ENCODE assay signal across 12 cellular contexts in the genomic region with DNA sequence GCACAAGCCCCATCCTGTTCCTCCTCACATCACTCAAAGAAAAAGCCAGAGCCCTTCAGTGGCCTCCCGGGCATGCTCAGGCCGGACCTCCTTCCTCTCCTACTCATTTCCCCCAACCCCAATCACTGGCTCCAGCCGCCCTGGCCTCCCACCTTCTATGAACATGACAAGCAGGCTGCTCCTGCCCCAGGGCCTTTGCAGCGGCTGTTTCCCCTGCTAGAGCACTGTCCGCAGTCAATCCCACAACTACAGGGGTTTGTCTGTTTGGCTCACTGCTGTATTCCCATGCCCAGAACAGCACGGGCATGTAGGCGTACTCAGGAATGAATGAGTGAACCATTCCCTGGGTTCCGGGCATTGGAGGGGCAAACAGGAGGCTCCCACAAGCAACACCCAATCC.
"Had no signal": no experiment of that assay in that cellular context is flagged by ENCODE, and none has a peak within 500 bp of the region (broad histone marks: within the 10 kb centered on the region; RNA-seq: fewer than 3 reads in every experiment).

No MANE protein-coding gene starts in this region.

- H3K4me3 Mint-ChIP-seq: activated CD8-positive, alpha-beta T cell treated with anti-CD3 and anti-CD28 coated beads for 36 hours; activated naive CD4-positive, alpha-beta T cell treated with anti-CD3 and anti-CD28 coated beads, Interleukin-2, amount 10 ng/mL, durations not matched to agents 7 days and 5 days; natural killer cell treated with Interleukin-12 subunit alpha and Interleukin-12 subunit beta and Interleukin-15 and Interleukin-18, amount 100 ng/mL, for 72 hours; stimulated activated memory B cell treated with anti-CD40 and anti-IgM and Interleukin-4, amounts not matched to agents 10 μg/mL and 1 μg/mL and 100 μg/mL, for 72 hours had no signal

- H3K4me1 Mint-ChIP-seq: activated naive CD4-positive, alpha-beta T cell treated with anti-CD3 and anti-CD28 coated beads, Interleukin-2, amount 10 ng/mL, durations not matched to agents 7 days and 5 days; stimulated activated memory B cell treated with anti-CD40 and anti-IgM and Interleukin-4, amounts not matched to agents 10 μg/mL and 1 μg/mL and 100 μg/mL, for 72 hours had no signal

- H3K36me3 Mint-ChIP-seq: activated naive CD4-positive, alpha-beta T cell treated with anti-CD3 and anti-CD28 coated beads, Interleukin-2, amount 10 ng/mL, durations not matched to agents 7 days and 5 days; natural killer cell treated with Interleukin-12 subunit alpha and Interleukin-12 subunit beta and Interleukin-15 and Interleukin-18, amount 100 ng/mL, for 72 hours; stimulated activated memory B cell treated with anti-CD40 and anti-IgM and Interleukin-4, amounts not matched to agents 10 μg/mL and 1 μg/mL and 100 μg/mL, for 72 hours had no signal

- H3K4me1 ChIP-seq: colonic mucosa, upper lobe of right lung had no signal

- H3K9me3 Mint-ChIP-seq: activated CD8-positive, alpha-beta T cell treated with anti-CD3 and anti-CD28 coated beads for 36 hours; activated naive CD4-positive, alpha-beta T cell treated with anti-CD3 and anti-CD28 coated beads, Interleukin-2, amount 10 ng/mL, durations not matched to agents 7 days and 5 days; activated T-helper 2 cell treated with anti-CD3 and anti-CD28 coated beads, Interferon-gamma antibody, Interleukin-2, Interleukin-4, amounts not matched to agents 10 μg/mL and 5 μg/mL and 100 μg/mL, durations not matched to agents 14 hours and 24 hours and 36 hours; natural killer cell treated with Interleukin-12 subunit alpha and Interleukin-12 subunit beta and Interleukin-15 and Interleukin-18, amount 100 ng/mL, for 72 hours; stimulated activated memory B cell treated with anti-CD40 and anti-IgM and Interleukin-4, amounts not matched to agents 10 μg/mL and 1 μg/mL and 100 μg/mL, for 72 hours had no signal

- ATAC-seq: activated CD8-positive, alpha-beta T cell treated with anti-CD3 and anti-CD28 coated beads for 36 hours; natural killer cell treated with Interleukin-12 subunit alpha and Interleukin-12 subunit beta and Interleukin-15 and Interleukin-18, amount 100 ng/mL, for 72 hours; stimulated activated memory B cell treated with anti-CD40 and anti-IgM and Interleukin-4, amounts not matched to agents 10 μg/mL and 1 μg/mL and 100 μg/mL, for 72 hours; upper lobe of right lung had no signal

- H3K27ac ChIP-seq: colonic mucosa, epithelial cell of prostate, upper lobe of right lung had no signal

- H3K4me2 ChIP-seq: smooth muscle cell had no signal

- H3K36me3 ChIP-seq: colonic mucosa, upper lobe of right lung had no signal

- H3K9me3 ChIP-seq: colonic mucosa, upper lobe of right lung had no signal

- DNase-seq: activated CD8-positive, alpha-beta T cell treated with anti-CD3 and anti-CD28 coated beads for 36 hours; activated naive CD4-positive, alpha-beta T cell treated with anti-CD3 and anti-CD28 coated beads, Interleukin-2, amount 10 ng/mL, durations not matched to agents 7 days and 5 days; activated T-cell treated with anti-CD3 and anti-CD28 coated beads for 4 hours; colonic mucosa; effector CD8-positive, alpha-beta T cell; T-helper 9 cell; upper lobe of right lung had no signal

- H3K27ac Mint-ChIP-seq: activated CD8-positive, alpha-beta T cell treated with anti-CD3 and anti-CD28 coated beads for 36 hours; activated naive CD4-positive, alpha-beta T cell treated with anti-CD3 and anti-CD28 coated beads, Interleukin-2, amount 10 ng/mL, durations not matched to agents 7 days and 5 days; activated T-helper 2 cell treated with anti-CD3 and anti-CD28 coated beads, Interferon-gamma antibody, Interleukin-2, Interleukin-4, amounts not matched to agents 10 μg/mL and 5 μg/mL and 100 μg/mL, durations not matched to agents 14 hours and 24 hours and 36 hours; natural killer cell treated with Interleukin-12 subunit alpha and Interleukin-12 subunit beta and Interleukin-15 and Interleukin-18, amount 100 ng/mL, for 72 hours; stimulated activated memory B cell treated with anti-CD40 and anti-IgM and Interleukin-4, amounts not matched to agents 10 μg/mL and 1 μg/mL and 100 μg/mL, for 72 hours had no signal

- H3K4me3 ChIP-seq: colonic mucosa, smooth muscle cell, upper lobe of right lung had no signal
